Comparison of ENCODE assay signal across 1 cellular context in genomic region chr6:166500246-166500645, GRCh38.
TF ChIP-seq lines count a peak whose summit lies in the region.

No MANE protein-coding gene starts in this region.

TF ChIP-seq in GM12878, 131 proteins besides CTCF, POLR2A, EP300 and RAD21 (continued from another document):
- TF ChIP-seq BCLAF1 (IDR thresholded peaks at IDR 0.05), result no peak
TF ChIP-seq in GM12878: peak in this region for 1.
